8 cellular contexts compared by ENCODE assay signal in the genomic region with DNA sequence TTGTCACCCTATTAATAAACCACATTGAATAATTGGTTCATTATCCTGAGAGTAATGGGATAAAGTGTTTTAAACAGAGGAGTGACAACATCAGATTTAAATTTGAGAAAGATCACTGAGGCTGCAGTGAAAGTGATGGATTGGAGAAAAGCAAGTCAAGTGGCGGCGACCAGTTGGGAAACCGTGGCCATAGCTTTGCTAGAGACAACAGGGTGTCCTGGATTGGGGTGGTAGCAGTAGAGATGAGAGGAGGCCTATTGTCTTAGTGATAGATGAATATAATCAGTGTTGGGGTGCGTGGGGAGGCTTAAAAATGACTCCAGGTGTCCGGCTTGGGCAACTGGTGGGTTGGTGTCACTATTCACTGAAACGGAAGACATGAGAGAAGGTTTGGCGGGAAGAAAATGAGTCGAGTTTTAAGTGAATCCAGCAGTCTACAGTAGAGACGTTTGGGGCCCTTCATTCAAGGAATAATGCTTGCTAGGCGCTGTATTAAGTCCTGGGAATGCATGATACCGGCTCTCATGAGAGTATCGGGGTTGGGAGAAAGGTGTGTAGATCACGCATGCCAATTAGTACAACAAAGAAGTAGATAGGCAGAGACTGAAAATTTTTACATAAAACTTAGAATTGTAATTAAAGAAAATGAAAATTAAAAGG. TPM values are rescaled to one million over a fixed set of nuclear protein-coding genes. Genes with fewer than 3 reads are reported as not detected.
DNase-seq lines count a peak whose midpoint lies in the region; ATAC-seq and TF ChIP-seq lines count a peak whose summit lies in the region.

No MANE protein-coding gene starts in this region.

- H3K36me3 ChIP-seq in HUES48 (ENCODE audit: control insufficient read depth, insufficient read depth, low read length) (peaks cover 28% of the 10 kb centered on the region), right lobe of liver (peaks cover 0 to 24% (median 5%) of the 10 kb centered on the region in 4 donors), urinary bladder (ENCODE audit: insufficient read depth) (no peaks in the 10 kb centered on the region)

- DNase-seq in AG09309 (ENCODE audit: low read depth): no peak
- no peak for DNase-seq in astrocyte of the cerebellum (ENCODE audit: low read depth)
- DNase-seq in right lobe of liver: no peak
- DNase-seq in COLO668 (lab: John Stamatoyannopoulos, UW; ENCODE audit: unreplicated experiment): no peak
- DNase-seq in LoVo (ENCODE audit: low spot score): no peak

- no peak for TF ChIP-seq POLR2A in right lobe of liver (IDR thresholded peaks at IDR 0.05)

- no peaks in the 10 kb centered on the region for H3K4me1 ChIP-seq in HUES48 (ENCODE audit: control insufficient read depth, insufficient read depth, low read length)
- H3K4me1 ChIP-seq in right lobe of liver: peaks cover 0 to 48% (median 14%) of the 10 kb centered on the region in 4 donors
- peaks cover 2% of the 10 kb centered on the region for H3K4me1 ChIP-seq in urinary bladder (ENCODE audit: insufficient read depth)

- H3K27ac ChIP-seq in HUES48 (ENCODE audit: low read depth, low read length): peak overlapping the region; percentile 93
- peak overlapping the region in 1 of 3 donors; percentile 62 for H3K27ac ChIP-seq in right lobe of liver
- no peak overlapping the region for H3K27ac ChIP-seq in urinary bladder (ENCODE audit: low read depth)

- ATAC-seq in right lobe of liver (no peak), HG03565 (IDR thresholded peaks at IDR 0.05; ENCODE audit: unreplicated experiment) (no peak)

- H3K4me3 ChIP-seq in AG09309 (ENCODE audit: control insufficient read depth, low read depth, low read length) (peak overlapping the region; percentile 84), HUES48 (ENCODE audit: low read depth, low read length) (peak overlapping the region; percentile 77), astrocyte of the cerebellum (ENCODE audit: low read depth, low read length) (peak overlapping the region; percentile 70), right lobe of liver (peak overlapping the region; percentile 57 to 94 (median 64)), urinary bladder (ENCODE audit: low read depth, low read length) (peak overlapping the region; percentile 83)

- in situ Hi-C loops in astrocyte of the cerebellum (cut with HindIII; ENCODE audit: low sequenced_read_pairs): no loop called here

- no peaks in the 10 kb centered on the region for H3K9me3 ChIP-seq in HUES48 (ENCODE audit: control insufficient read depth, insufficient read depth, low read length)
- H3K9me3 ChIP-seq in right lobe of liver: no peaks in the 10 kb centered on the region

- peak overlapping the region; percentile 54 for H3K9ac ChIP-seq in HUES48 (ENCODE audit: low read depth, low read length)

- TF ChIP-seq CTCF in AG09309 (IDR thresholded peaks at IDR 0.05; ENCODE audit: control insufficient read depth, insufficient read depth, low read depth, low read length, missing control alignments) (no peak), astrocyte of the cerebellum (IDR thresholded peaks at IDR 0.05; ENCODE audit: low read depth, low read length, missing control alignments) (no peak), right lobe of liver (IDR thresholded peaks at IDR 0.05) (no peak)

- 23% methylated on average over 13 of the region's 13 CpGs for whole genome bisulfite sequencing in right lobe of liver (ENCODE audit: insufficient coverage, low coverage, low lambda C conversion rate, missing lambda C conversion rate)
- WGBS in urinary bladder: 16% methylated on average over 13 of the region's 13 CpGs

- intact Hi-C loops in right lobe of liver (cut with DNase I): no loop called here

- no peaks in the 10 kb centered on the region for H3K27me3 ChIP-seq in HUES48 (ENCODE audit: control insufficient read depth, insufficient read depth, low read length)
- H3K27me3 ChIP-seq in right lobe of liver: no peaks in the 10 kb centered on the region

RNA-seq across cellular contexts. Expression of gene NEK4, which starts 0.8 kb away (rescaled TPM):
- total RNA-seq in right lobe of liver (10 to 100 TPM in 5 of 6 experiments, 1 to 10 TPM in 1; 7.3 to 18.9 (median 14.8) TPM), urinary bladder (29.7 TPM)
- 11.5 TPM for polyA plus RNA-seq in urinary bladder

RNA-seq across cellular contexts. Expression of gene ITIH1, which starts 7.5 kb away (rescaled TPM):
- total RNA-seq in right lobe of liver (1,000 to 10,000 TPM in 4 of 6 experiments, 100 to 1,000 TPM in 2; 376 to 1,846 (median 1,201) TPM), urinary bladder (not detected)
- 0.70 TPM for polyA plus RNA-seq in urinary bladder

RNA-seq across cellular contexts. Expression of gene ITIH3, which starts 24.7 kb away (rescaled TPM):
- total RNA-seq in right lobe of liver: 1,000 to 10,000 TPM in 3 of 6 experiments, 100 to 1,000 TPM in 3; 742 to 1,822 (median 982) TPM
- total RNA-seq in urinary bladder: 1.4 TPM
- 3.1 TPM for polyA plus RNA-seq in urinary bladder

Comparison
In these comparisons a context has a peak if more than half of its experiments do, and no peak if none do; other contexts are left out.
1. RNA of gene ITIH1, which starts 7.5 kb away (total RNA-seq): 376 to 1,846 TPM in right lobe of liver; not detected in urinary bladder (single experiment); every median in the first group is over 100 times any median in the second.
2. RNA of gene ITIH3, which starts 24.7 kb away (total RNA-seq): 742 to 1,822 TPM in right lobe of liver; 1.4 TPM in urinary bladder (single experiment); every median in the first group is over 100 times any median in the second.
3. Peak in every context shown above with its lines, with median percentiles within 50 percentile points of each other: H3K4me3 ChIP-seq.